ENCODE assay signal across 23 cellular contexts in genomic region chr10:111114931-111115500, GRCh38. TPM values are rescaled to one million over a fixed set of nuclear protein-coding genes. Genes with fewer than 3 reads are reported as not detected.
"Had no signal": no experiment of that assay in that cellular context is flagged by ENCODE, and none has a peak within 500 bp of the region (broad histone marks: within the 10 kb centered on the region; RNA-seq: fewer than 3 reads in every experiment).

No MANE protein-coding gene starts in this region.

- H3K9ac ChIP-seq: parathyroid adenoma had no signal

- H2AFZ ChIP-seq: parathyroid adenoma had no signal

- H3K4me1 Mint-ChIP-seq: activated B cell treated with CpG ODN at 0.5 μM for 24 hours, nephron progenitor cell had no signal

- H3K27ac Mint-ChIP-seq: activated B cell treated with CpG ODN at 0.5 μM for 24 hours; activated CD8-positive, alpha-beta T cell treated with anti-CD3 and anti-CD28 coated beads for 36 hours; activated T-cell treated with anti-CD3 and anti-CD28 coated beads, Interleukin-2, amount 50 U/mL, for 24 hours; stimulated activated memory B cell treated with anti-CD40 and anti-IgM and Interleukin-4, amounts not matched to agents 10 μg/mL and 1 μg/mL and 100 μg/mL, for 72 hours had no signal

- H3K27ac ChIP-seq: breast epithelium, epithelial cell of prostate, esophagus squamous epithelium, heart right ventricle, left lung, parathyroid adenoma, psoas muscle, sigmoid colon had no signal

- H3K36me3 ChIP-seq: breast epithelium, esophagus squamous epithelium, heart right ventricle, left lung, sigmoid colon had no signal

- H3K79me2 ChIP-seq: parathyroid adenoma had no signal

- H3K4me3 Mint-ChIP-seq: activated B cell treated with CpG ODN at 0.5 μM for 24 hours; activated CD8-positive, alpha-beta T cell treated with anti-CD3 and anti-CD28 coated beads for 36 hours; activated T-cell treated with anti-CD3 and anti-CD28 coated beads, Interleukin-2, amount 50 U/mL, for 24 hours; central memory CD8-positive, alpha-beta T cell; nephron progenitor cell; stimulated activated memory B cell treated with anti-CD40 and anti-IgM and Interleukin-4, amounts not matched to agents 10 μg/mL and 1 μg/mL and 100 μg/mL, for 72 hours; stimulated activated naive CD8-positive, alpha-beta T cell treated with anti-CD3 and anti-CD28 coated beads, Interleukin-15, amount 100 ng/mL, for 72 hours had no signal

- H3K27me3 Mint-ChIP-seq: activated CD8-positive, alpha-beta T cell treated with anti-CD3 and anti-CD28 coated beads for 36 hours; activated T-cell treated with anti-CD3 and anti-CD28 coated beads, Interleukin-2, amount 50 U/mL, for 24 hours; central memory CD8-positive, alpha-beta T cell; stimulated activated memory B cell treated with anti-CD40 and anti-IgM and Interleukin-4, amounts not matched to agents 10 μg/mL and 1 μg/mL and 100 μg/mL, for 72 hours; stimulated activated naive CD8-positive, alpha-beta T cell treated with anti-CD3 and anti-CD28 coated beads, Interleukin-15, amount 100 ng/mL, for 72 hours had no signal

- H3K4me3 ChIP-seq: breast epithelium, esophagus squamous epithelium, heart right ventricle, left lung, psoas muscle, sigmoid colon had no signal

- H3K9me3 Mint-ChIP-seq: activated B cell treated with CpG ODN at 0.5 μM for 24 hours; activated CD8-positive, alpha-beta T cell treated with anti-CD3 and anti-CD28 coated beads for 36 hours; activated T-cell treated with anti-CD3 and anti-CD28 coated beads, Interleukin-2, amount 50 U/mL, for 24 hours; central memory CD8-positive, alpha-beta T cell; nephron progenitor cell; stimulated activated memory B cell treated with anti-CD40 and anti-IgM and Interleukin-4, amounts not matched to agents 10 μg/mL and 1 μg/mL and 100 μg/mL, for 72 hours; stimulated activated naive CD8-positive, alpha-beta T cell treated with anti-CD3 and anti-CD28 coated beads, Interleukin-15, amount 100 ng/mL, for 72 hours had no signal

- H3K27me3 ChIP-seq: breast epithelium, esophagus squamous epithelium, left lung, sigmoid colon had no signal

- DNase-seq: activated B cell treated with CpG ODN at 0.5 μM for 24 hours; activated CD4-positive, alpha-beta T cell treated with anti-CD3 and anti-CD28 coated beads, Interleukin-2, amount 50 U/mL, for 1 hour; activated CD8-positive, alpha-beta T cell treated with anti-CD3 and anti-CD28 coated beads for 36 hours; activated naive CD4-positive, alpha-beta T cell; activated T-cell treated with anti-CD3 and anti-CD28 coated beads, Interleukin-2, amount 50 U/mL, for 24 hours; dermis blood vessel endothelial cell; effector CD4-positive, alpha-beta T cell; esophagus squamous epithelium; heart right ventricle; left lung; nephron progenitor cell; sigmoid colon; small intestine; stimulated activated CD4-positive, alpha-beta T cell treated with anti-CD3 and anti-CD28 coated beads, Interleukin-4, amount 100 ng/mL, for 24 hours; stimulated activated naive CD8-positive, alpha-beta T cell treated with anti-CD3 and anti-CD28 coated beads, Interleukin-15, amount 100 ng/mL, for 72 hours had no signal

- H3K36me3 Mint-ChIP-seq: activated naive CD4-positive, alpha-beta T cell treated with anti-CD3 and anti-CD28 coated beads, Interleukin-2, amount 50 U/mL, for 72 hours; stimulated activated memory B cell treated with anti-CD40 and anti-IgM and Interleukin-4, amounts not matched to agents 10 μg/mL and 1 μg/mL and 100 μg/mL, for 72 hours had no signal

- H3K9me3 ChIP-seq: breast epithelium, esophagus squamous epithelium, heart right ventricle, left lung, psoas muscle, sigmoid colon had no signal

- H3K4me1 ChIP-seq: breast epithelium, esophagus squamous epithelium, heart right ventricle, left lung, parathyroid adenoma, psoas muscle, sigmoid colon had no signal

RNA-seq across cellular contexts. Expression of gene ADRA2A, which starts 38.2 kb away (rescaled TPM):
- total RNA-seq: activated B cell treated with CpG ODN at 0.5 μM for 24 hours; activated naive CD4-positive, alpha-beta T cell treated with anti-CD3 and anti-CD28 coated beads, Interleukin-2, amount 50 U/mL, for 72 hours; dermis blood vessel endothelial cell; T-helper 2 cell treated with Interferon-gamma antibody and Interleukin-4, amounts not matched to agents 100 ng/mL and 5 ng/mL, for 36 hours had no signal
